ENCODE assay signal across 2 cellular contexts in the genomic region with DNA sequence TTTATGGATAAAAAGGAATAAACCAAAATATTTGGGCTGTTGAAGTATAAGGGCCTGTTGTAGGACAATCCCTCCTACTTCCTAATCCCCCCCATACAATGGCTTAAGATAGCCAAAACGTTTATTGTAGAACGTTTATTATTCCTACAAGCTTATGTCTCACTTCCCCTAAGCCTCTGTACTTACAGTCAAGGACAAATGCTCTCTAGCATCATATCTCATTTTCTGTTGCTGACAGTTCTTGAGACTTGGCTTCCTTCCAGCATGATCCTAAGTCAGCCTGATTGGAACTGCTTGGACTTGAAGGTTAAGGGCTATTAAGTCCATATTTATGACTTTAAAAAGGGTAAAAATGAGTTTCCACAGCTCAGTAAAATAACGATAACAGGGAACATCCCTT.
TF ChIP-seq lines count a peak whose summit lies in the region.

No MANE protein-coding gene starts in this region.

TF ChIP-seq in HepG2, 621 proteins besides CTCF, POLR2A, EP300 and RAD21:
- TF ChIP-seq ZNF34 (CRISPR knock-in tag; IDR thresholded peaks at IDR 0.05; ENCODE audit: borderline replicate concordance) (no peak), KDM3A (CRISPR knock-in tag; IDR thresholded peaks at IDR 0.05; ENCODE audit: low read depth) (no peak), ZFP41 (CRISPR knock-in tag; IDR thresholded peaks at IDR 0.05; ENCODE audit: borderline replicate concordance) (no peak), FOSL2 (CRISPR knock-in tag; IDR thresholded peaks at IDR 0.05) (no peak)

TF ChIP-seq in endothelial cell of umbilical vein, 7 proteins besides CTCF, POLR2A, EP300 and RAD21:
- TF ChIP-seq FOS (IDR thresholded peaks at IDR 0.05; ENCODE audit: borderline replicate concordance, insufficient read depth, low read length) = no peak
- TF ChIP-seq EZH2 (IDR thresholded peaks at IDR 0.05; ENCODE audit: borderline replicate concordance, low read depth, low read length, severe bottlenecking) = no peak
- no peak for TF ChIP-seq MYC (IDR thresholded peaks at IDR 0.05; ENCODE audit: low read depth, low read length)
